ENCODE assay signal across 1 cellular context in the genomic region with DNA sequence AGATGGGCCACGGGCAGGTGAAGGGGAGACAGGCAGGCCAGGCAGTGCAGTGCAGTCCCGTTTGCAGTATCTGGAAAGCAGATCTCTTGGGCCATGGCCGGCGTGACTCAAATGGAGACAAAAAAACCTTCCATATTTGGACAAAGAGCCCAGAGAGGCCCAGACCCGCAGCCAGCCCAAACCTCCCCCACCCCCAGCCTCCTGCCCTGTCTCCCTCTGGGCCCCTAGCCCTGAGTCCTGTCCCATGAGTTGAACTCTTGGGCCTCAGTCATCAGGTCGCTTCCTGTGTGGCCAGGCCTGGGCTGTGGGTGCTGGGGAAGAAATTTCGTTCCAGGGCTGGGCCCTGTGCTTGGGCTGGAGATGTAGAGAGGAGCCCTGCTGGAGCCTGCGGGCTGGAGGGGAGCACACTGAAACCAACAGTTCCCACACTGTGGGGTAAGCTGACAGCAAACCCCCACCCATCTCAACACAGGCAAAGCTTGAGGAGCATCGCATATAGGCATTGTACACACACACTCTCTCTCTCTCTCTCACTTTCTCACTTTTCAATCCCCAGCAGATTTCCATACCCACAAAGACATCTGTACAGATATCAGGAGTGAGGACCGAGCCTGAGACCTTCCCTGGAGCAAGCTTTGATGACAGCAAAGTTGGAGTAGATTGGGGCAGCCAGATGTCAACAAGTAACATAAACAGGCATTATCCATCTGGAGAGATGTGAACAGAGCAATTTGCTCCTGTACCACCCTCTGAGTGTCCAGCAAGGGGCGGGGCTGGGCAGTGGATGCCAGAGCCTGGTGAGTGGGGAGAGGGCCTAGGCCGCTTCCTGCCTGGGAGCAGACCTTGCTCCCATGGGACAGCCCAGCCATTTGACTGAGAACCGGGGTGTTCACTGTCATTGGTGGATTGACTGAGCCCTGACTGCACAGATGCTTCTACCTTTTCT.
A peak's percentile ranks its signal among the peaks of the same experiment; 100 is the strongest.
TF ChIP-seq lines count a peak whose summit lies in the region.

No MANE protein-coding gene starts in this region.

TF ChIP-seq in GM12878, 131 proteins besides CTCF, POLR2A, EP300 and RAD21 (continued from another document):
- TF ChIP-seq, protein P1, sequence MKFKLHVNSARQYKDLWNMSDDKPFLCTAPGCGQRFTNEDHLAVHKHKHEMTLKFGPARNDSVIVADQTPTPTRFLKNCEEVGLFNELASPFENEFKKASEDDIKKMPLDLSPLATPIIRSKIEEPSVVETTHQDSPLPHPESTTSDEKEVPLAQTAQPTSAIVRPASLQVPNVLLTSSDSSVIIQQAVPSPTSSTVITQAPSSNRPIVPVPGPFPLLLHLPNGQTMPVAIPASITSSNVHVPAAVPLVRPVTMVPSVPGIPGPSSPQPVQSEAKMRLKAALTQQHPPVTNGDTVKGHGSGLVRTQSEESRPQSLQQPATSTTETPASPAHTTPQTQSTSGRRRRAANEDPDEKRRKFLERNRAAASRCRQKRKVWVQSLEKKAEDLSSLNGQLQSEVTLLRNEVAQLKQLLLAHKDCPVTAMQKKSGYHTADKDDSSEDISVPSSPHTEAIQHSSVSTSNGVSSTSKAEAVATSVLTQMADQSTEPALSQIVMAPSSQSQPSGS (IDR thresholded peaks at IDR 0.05; ENCODE audit: low read length) = peak; percentile 59; the same call in 1 of the 2 replicates
- TF ChIP-seq SRF (IDR thresholded peaks at IDR 0.05; ENCODE audit: low read depth in 2 of 2, low read length in 2 of 2) (peak in 1 of 2 experiments; percentile 97; a peak in 2 of 4 replicates), PAX5 (IDR thresholded peaks at IDR 0.05; ENCODE audit: borderline replicate concordance, low read depth, low read length) (0 out of 2 replicates have a peak, but pooled peaks have one; percentile 42), TBL1XR1 (IDR thresholded peaks at IDR 0.05; ENCODE audit: low read depth, low read length) (peak; percentile 84), POLR2AphosphoS2 (IDR thresholded peaks at IDR 0.05; ENCODE audit: low read depth, low read length) (no peak), MYC (IDR thresholded peaks at IDR 0.05; ENCODE audit: insufficient read depth, insufficient read length, insufficient replicate concordance, low read length, severe bottlenecking) (no peak), POLR2AphosphoS5 (IDR thresholded peaks at IDR 0.05; ENCODE audit: low read length) (peak; percentile 86), RB1 (IDR thresholded peaks at IDR 0.05; ENCODE audit: borderline replicate concordance) (no peak), MXI1 (IDR thresholded peaks at IDR 0.05; ENCODE audit: low read depth, low read length) (peak; percentile 24; the same call in 1 of the 2 replicates), CHD1 (IDR thresholded peaks at IDR 0.05; ENCODE audit: low read depth, low read length) (0 out of 2 replicates have a peak, but pooled peaks have one; percentile 19), NFIC (IDR thresholded peaks at IDR 0.05; ENCODE audit: low read depth, low read length) (peak; percentile 72), ZBED1 (IDR thresholded peaks at IDR 0.05; ENCODE audit: borderline replicate concordance) (no peak), CREB1 (IDR thresholded peaks at IDR 0.05; ENCODE audit: low read depth) (no peak; the same call in 1 of the 2 replicates), GATAD2B (conservative IDR thresholded peaks at IDR 0.05; ENCODE audit: low read depth) (peak; percentile 65), MEF2B (IDR thresholded peaks at IDR 0.05; ENCODE audit: partially characterized antibody, poor library complexity, severe bottlenecking) (peak; percentile 77), SMAD5 (IDR thresholded peaks at IDR 0.05; ENCODE audit: low read depth) (peak; percentile 74)
- TF ChIP-seq, protein P2, sequence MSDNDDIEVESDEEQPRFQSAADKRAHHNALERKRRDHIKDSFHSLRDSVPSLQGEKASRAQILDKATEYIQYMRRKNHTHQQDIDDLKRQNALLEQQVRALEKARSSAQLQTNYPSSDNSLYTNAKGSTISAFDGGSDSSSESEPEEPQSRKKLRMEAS (IDR thresholded peaks at IDR 0.05; ENCODE audit: low read depth, low read length) = peak; percentile 26; the same call in 1 of the 2 replicates
- TF ChIP-seq, protein P3, sequence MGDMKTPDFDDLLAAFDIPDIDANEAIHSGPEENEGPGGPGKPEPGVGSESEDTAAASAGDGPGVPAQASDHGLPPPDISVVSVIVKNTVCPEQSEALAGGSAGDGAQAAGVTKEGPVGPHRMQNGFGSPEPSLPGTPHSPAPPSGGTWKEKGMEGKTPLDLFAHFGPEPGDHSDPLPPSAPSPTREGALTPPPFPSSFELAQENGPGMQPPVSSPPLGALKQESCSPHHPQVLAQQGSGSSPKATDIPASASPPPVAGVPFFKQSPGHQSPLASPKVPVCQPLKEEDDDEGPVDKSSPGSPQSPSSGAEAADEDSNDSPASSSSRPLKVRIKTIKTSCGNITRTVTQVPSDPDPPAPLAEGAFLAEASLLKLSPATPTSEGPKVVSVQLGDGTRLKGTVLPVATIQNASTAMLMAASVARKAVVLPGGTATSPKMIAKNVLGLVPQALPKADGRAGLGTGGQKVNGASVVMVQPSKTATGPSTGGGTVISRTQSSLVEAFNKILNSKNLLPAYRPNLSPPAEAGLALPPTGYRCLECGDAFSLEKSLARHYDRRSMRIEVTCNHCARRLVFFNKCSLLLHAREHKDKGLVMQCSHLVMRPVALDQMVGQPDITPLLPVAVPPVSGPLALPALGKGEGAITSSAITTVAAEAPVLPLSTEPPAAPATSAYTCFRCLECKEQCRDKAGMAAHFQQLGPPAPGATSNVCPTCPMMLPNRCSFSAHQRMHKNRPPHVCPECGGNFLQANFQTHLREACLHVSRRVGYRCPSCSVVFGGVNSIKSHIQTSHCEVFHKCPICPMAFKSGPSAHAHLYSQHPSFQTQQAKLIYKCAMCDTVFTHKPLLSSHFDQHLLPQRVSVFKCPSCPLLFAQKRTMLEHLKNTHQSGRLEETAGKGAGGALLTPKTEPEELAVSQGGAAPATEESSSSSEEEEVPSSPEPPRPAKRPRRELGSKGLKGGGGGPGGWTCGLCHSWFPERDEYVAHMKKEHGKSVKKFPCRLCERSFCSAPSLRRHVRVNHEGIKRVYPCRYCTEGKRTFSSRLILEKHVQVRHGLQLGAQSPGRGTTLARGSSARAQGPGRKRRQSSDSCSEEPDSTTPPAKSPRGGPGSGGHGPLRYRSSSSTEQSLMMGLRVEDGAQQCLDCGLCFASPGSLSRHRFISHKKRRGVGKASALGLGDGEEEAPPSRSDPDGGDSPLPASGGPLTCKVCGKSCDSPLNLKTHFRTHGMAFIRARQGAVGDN (IDR thresholded peaks at IDR 0.05) = peak; percentile 75
- TF ChIP-seq, protein P4, sequence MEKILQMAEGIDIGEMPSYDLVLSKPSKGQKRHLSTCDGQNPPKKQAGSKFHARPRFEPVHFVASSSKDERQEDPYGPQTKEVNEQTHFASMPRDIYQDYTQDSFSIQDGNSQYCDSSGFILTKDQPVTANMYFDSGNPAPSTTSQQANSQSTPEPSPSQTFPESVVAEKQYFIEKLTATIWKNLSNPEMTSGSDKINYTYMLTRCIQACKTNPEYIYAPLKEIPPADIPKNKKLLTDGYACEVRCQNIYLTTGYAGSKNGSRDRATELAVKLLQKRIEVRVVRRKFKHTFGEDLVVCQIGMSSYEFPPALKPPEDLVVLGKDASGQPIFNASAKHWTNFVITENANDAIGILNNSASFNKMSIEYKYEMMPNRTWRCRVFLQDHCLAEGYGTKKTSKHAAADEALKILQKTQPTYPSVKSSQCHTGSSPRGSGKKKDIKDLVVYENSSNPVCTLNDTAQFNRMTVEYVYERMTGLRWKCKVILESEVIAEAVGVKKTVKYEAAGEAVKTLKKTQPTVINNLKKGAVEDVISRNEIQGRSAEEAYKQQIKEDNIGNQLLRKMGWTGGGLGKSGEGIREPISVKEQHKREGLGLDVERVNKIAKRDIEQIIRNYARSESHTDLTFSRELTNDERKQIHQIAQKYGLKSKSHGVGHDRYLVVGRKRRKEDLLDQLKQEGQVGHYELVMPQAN (conservative IDR thresholded peaks at IDR 0.05) = no peak
TF ChIP-seq in GM12878: peak in this region for 45.
